Comparison of ENCODE assay signal across 10 cellular contexts in the genomic region with DNA sequence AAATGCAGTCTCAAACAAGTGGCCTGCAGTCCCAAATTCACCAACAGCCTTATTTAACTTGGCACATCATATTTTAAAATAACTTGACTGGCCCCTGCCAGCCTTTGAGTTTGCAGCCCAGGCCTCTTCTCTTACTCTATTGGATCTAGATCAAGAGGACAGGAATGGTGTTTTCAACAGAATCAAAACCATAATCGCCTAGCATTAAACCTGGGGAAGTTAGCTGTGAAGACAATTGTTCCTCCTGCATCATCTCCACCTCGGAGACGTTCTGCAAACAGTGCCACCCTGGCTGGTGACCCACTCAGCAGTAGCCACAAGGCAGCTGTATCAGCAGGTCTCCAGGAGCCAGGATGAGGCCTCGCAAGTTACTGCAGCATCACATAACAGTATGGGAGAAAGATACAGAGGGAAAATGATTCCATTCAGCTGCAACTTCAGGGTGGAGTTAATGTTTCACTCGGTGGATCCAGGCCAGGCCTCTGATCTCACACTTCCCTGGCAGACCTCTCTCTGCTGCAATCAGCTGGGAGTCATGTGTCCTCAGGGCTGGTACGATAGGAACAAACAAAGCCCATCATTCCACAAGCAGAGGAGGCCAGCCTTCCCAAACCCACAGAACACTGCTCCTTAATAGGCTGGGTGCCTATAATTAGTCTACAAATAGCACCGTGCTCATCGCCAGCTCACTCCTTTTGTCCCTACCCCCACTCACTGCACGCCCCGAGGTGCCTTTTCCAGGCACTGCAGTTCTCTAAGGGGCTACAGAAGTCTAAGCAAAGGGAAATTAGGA. TPM values are rescaled to one million over a fixed set of nuclear protein-coding genes. Genes with fewer than 3 reads are reported as not detected.
DNase-seq lines count a peak whose midpoint lies in the region; ATAC-seq, FAIRE-seq and TF ChIP-seq lines count a peak whose summit lies in the region.
"Had no signal": no experiment of that assay in that cellular context is flagged by ENCODE, and none has a peak within 500 bp of the region (broad histone marks: within the 10 kb centered on the region; RNA-seq: fewer than 3 reads in every experiment).

No MANE protein-coding gene starts in this region.

- peak; percentile 98 for FAIRE-seq in bronchial epithelial cell (lab: Jason Lieb, UNC)

- peaks cover 9 to 30% (median 10%) of the 10 kb centered on the region in 4 donors for H3K4me1 ChIP-seq in transverse colon

- H3K4me3 Mint-ChIP-seq in activated CD4-positive, alpha-beta T cell treated with anti-CD3 and anti-CD28 coated beads, Interleukin-2, amount 10 ng/mL, durations not matched to agents 7 days and 5 days, result no peak overlapping the region
- no peak overlapping the region for H3K4me3 Mint-ChIP-seq in activated CD4-positive, alpha-beta T cell treated with anti-CD3 and anti-CD28 coated beads for 36 hours
- H3K4me3 Mint-ChIP-seq: CD4-positive, CD25-positive, alpha-beta regulatory T cell had no signal

- H3K27me3 Mint-ChIP-seq in activated CD4-positive, alpha-beta T cell treated with anti-CD3 and anti-CD28 coated beads, Interleukin-2, amount 10 ng/mL, durations not matched to agents 7 days and 5 days, result peaks cover 4% of the 10 kb centered on the region
- H3K27me3 Mint-ChIP-seq in activated CD4-positive, alpha-beta T cell treated with anti-CD3 and anti-CD28 coated beads for 36 hours, result no peaks in the 10 kb centered on the region

- no peak for TF ChIP-seq EP300 in transverse colon (IDR thresholded peaks at IDR 0.05; ENCODE audit: low read depth)

- no peaks in the 10 kb centered on the region for H3K36me3 ChIP-seq in bronchial epithelial cell (ENCODE audit: control insufficient read depth, insufficient read depth, low read length)
- H3K36me3 ChIP-seq in transverse colon, result no peaks in the 10 kb centered on the region

- H3K27me3 ChIP-seq in bronchial epithelial cell (ENCODE audit: control insufficient read depth, insufficient read depth, low read length) (no peaks in the 10 kb centered on the region), transverse colon (no peaks in the 10 kb centered on the region)

- no peak for ATAC-seq in activated CD4-positive, alpha-beta T cell treated with anti-CD3 and anti-CD28 coated beads for 36 hours
- ATAC-seq in left lobe of liver, result peak; percentile 86
- no peak for ATAC-seq in HG02610 (IDR thresholded peaks at IDR 0.05; ENCODE audit: unreplicated experiment)
- ATAC-seq in HG03439 (IDR thresholded peaks at IDR 0.05; ENCODE audit: unreplicated experiment), result no peak

- TF ChIP-seq POLR2A in transverse colon (IDR thresholded peaks at IDR 0.05), result no peak

- WGBS in transverse colon (ENCODE audit: low coverage in 1 of 2), 2 donors, result 32% methylated on average over 10 of the region's 10 CpGs; no CpG with 5 or more reads in 1 of the 2 donors

- no peak for DNase-seq in activated CD4-positive, alpha-beta T cell treated with anti-CD3 and anti-CD28 coated beads, Interleukin-2, amount 10 ng/mL, durations not matched to agents 7 days and 5 days
- DNase-seq in activated CD4-positive, alpha-beta T cell treated with anti-CD3 and anti-CD28 coated beads for 36 hours, result no peak
- peak; percentile 97 for DNase-seq in bronchial epithelial cell (ENCODE audit: low read depth)
- DNase-seq in left lobe of liver (ENCODE audit: low spot score), result peak; percentile 95
- peak; percentile 84 for DNase-seq in transverse colon
- DNase-seq in activated CD4-positive, alpha-beta T cell treated with anti-CD3 and anti-CD28 coated beads, Interleukin-2, amount 50 U/mL, for 48 hours, result no peak
- DNase-seq: CD4-positive, CD25-positive, alpha-beta regulatory T cell had no signal

- intact Hi-C loops in activated CD4-positive, alpha-beta T cell treated with anti-CD3 and anti-CD28 coated beads for 36 hours (cut with DNase I, micrococcal nuclease), result no loop called here
- intact Hi-C loops in transverse colon (cut with DNase I; ENCODE audit: low total_unique reads), result loop anchor here (5.0 kb wide), 1 partner anchor 157 kb away; no protein-coding TSS in a partner anchor

- in situ Hi-C loops in transverse colon (cut with MboI; ENCODE audit: low pct_ligation_motif_present in 1 of 4, low pct_unique_long_range_greater_than_20kb in 1 of 4, low sequenced_read_pairs in 3 of 4), result loop anchor here in 3 of 4 donors (5.0 to 25.0 kb wide), 5 partner anchors 92 to 300 kb away; partner anchors contain the start of gene UBE4A (in 2 of the 3)

- H3K27ac ChIP-seq in transverse colon, result peak overlapping the region; percentile 32 to 64 (median 47)

- H3K27ac Mint-ChIP-seq in activated CD4-positive, alpha-beta T cell treated with anti-CD3 and anti-CD28 coated beads, Interleukin-2, amount 10 ng/mL, durations not matched to agents 7 days and 5 days, result peak overlapping the region; percentile 74
- H3K27ac Mint-ChIP-seq in activated CD4-positive, alpha-beta T cell treated with anti-CD3 and anti-CD28 coated beads for 36 hours, result no peak overlapping the region
- H3K27ac Mint-ChIP-seq: CD4-positive, CD25-positive, alpha-beta regulatory T cell had no signal

- H3K36me3 Mint-ChIP-seq in activated CD4-positive, alpha-beta T cell treated with anti-CD3 and anti-CD28 coated beads, Interleukin-2, amount 10 ng/mL, durations not matched to agents 7 days and 5 days (ENCODE audit: low read depth), result peaks cover 76% of the 10 kb centered on the region
- H3K36me3 Mint-ChIP-seq in activated CD4-positive, alpha-beta T cell treated with anti-CD3 and anti-CD28 coated beads for 36 hours (ENCODE audit: low read depth), result peaks cover 80% of the 10 kb centered on the region

- peaks cover 19% of the 10 kb centered on the region for H3K9me3 Mint-ChIP-seq in activated CD4-positive, alpha-beta T cell treated with anti-CD3 and anti-CD28 coated beads, Interleukin-2, amount 10 ng/mL, durations not matched to agents 7 days and 5 days
- peaks cover 8% of the 10 kb centered on the region for H3K9me3 Mint-ChIP-seq in activated CD4-positive, alpha-beta T cell treated with anti-CD3 and anti-CD28 coated beads for 36 hours (ENCODE audit: low read depth)

- H3K4me3 ChIP-seq in bronchial epithelial cell (ENCODE audit: low read depth, low read length), result no peak overlapping the region
- H3K4me3 ChIP-seq in transverse colon, result no peak overlapping the region

- H3K9me3 ChIP-seq in transverse colon, result no peaks in the 10 kb centered on the region

- peaks cover 14% of the 10 kb centered on the region for H3K4me1 Mint-ChIP-seq in activated CD4-positive, alpha-beta T cell treated with anti-CD3 and anti-CD28 coated beads, Interleukin-2, amount 10 ng/mL, durations not matched to agents 7 days and 5 days
- H3K4me1 Mint-ChIP-seq in activated CD4-positive, alpha-beta T cell treated with anti-CD3 and anti-CD28 coated beads for 36 hours, result peaks cover 14% of the 10 kb centered on the region

- POLR2A ChIA-PET in activated CD4-positive, alpha-beta T cell treated with anti-CD3 and anti-CD28 coated beads, Interleukin-2, amount 10 ng/mL, durations not matched to agents 7 days and 5 days (lab: Charles Lee), result no interaction called here
- POLR2A ChIA-PET in activated CD4-positive, alpha-beta T cell treated with anti-CD3 and anti-CD28 coated beads for 36 hours (lab: Charles Lee), result interaction anchor here (0.6 kb wide), 1 partner anchor 188 kb away, joined by 3 read pairs; no protein-coding TSS in a partner anchor

- CTCF ChIA-PET in activated CD4-positive, alpha-beta T cell treated with anti-CD3 and anti-CD28 coated beads, Interleukin-2, amount 10 ng/mL, durations not matched to agents 7 days and 5 days (lab: Charles Lee), result no interaction called here
- CTCF ChIA-PET in activated CD4-positive, alpha-beta T cell treated with anti-CD3 and anti-CD28 coated beads for 36 hours (lab: Charles Lee), result interaction anchor here (0.5 to 1.3 kb wide), 10 partner anchors 15 to 411 kb away, joined by 3 to 6 read pairs (median 3); no protein-coding TSS in a partner anchor

- TF ChIP-seq CTCF in bronchial epithelial cell (IDR thresholded peaks at IDR 0.05; ENCODE audit: insufficient read depth, low read length, severe bottlenecking), result no peak
- TF ChIP-seq CTCF in transverse colon (IDR thresholded peaks at IDR 0.05), result no peak

RNA-seq across cellular contexts. Expression of gene SCN2B, which starts 18.6 kb away (rescaled TPM):
- not detected for total RNA-seq in activated CD4-positive, alpha-beta T cell treated with anti-CD3 and anti-CD28 coated beads, Interleukin-2, amount 10 ng/mL, durations not matched to agents 7 days and 5 days
- not detected for total RNA-seq in activated CD4-positive, alpha-beta T cell treated with anti-CD3 and anti-CD28 coated beads for 36 hours
- total RNA-seq in bronchial epithelial cell, result under 0.01 and 0.13 TPM in 2 replicates
- total RNA-seq in left lobe of liver, result not detected
- total RNA-seq in transverse colon, result under 1 TPM in 2 of 4 donors, not detected in 2; 0.14 to 0.37 TPM
- total RNA-seq: CD4-positive, CD25-positive, alpha-beta regulatory T cell; T-helper 1 cell treated with Interleukin-12 subunit alpha and Interleukin-12 subunit beta and Interleukin-4 antibody, amounts not matched to agents 30 ng/mL and 1 ng/mL, for 36 hours had no signal

RNA-seq across cellular contexts. Expression of gene JAML, which starts 29.8 kb away (rescaled TPM):
- 100 to 1,000 TPM; 117 to 122 TPM for total RNA-seq in activated CD4-positive, alpha-beta T cell treated with anti-CD3 and anti-CD28 coated beads, Interleukin-2, amount 10 ng/mL, durations not matched to agents 7 days and 5 days
- total RNA-seq in activated CD4-positive, alpha-beta T cell treated with anti-CD3 and anti-CD28 coated beads for 36 hours, result 100 to 1,000 TPM; 168 to 193 TPM
- 0.13 TPM in 1 of 2 replicates, not detected in the other for total RNA-seq in bronchial epithelial cell
- total RNA-seq in left lobe of liver, result 1.9 TPM
- total RNA-seq in transverse colon, result 10 to 100 TPM in 2 of 4 donors, 1 to 10 TPM in 2; 3.2 to 15.1 (median 8.0) TPM

RNA-seq across cellular contexts. Expression of gene SCN4B, which starts 42.4 kb away (rescaled TPM):
- total RNA-seq in activated CD4-positive, alpha-beta T cell treated with anti-CD3 and anti-CD28 coated beads, Interleukin-2, amount 10 ng/mL, durations not matched to agents 7 days and 5 days, result under 1 TPM in 1 of 2 experiments, not detected in 1; 0.10 TPM
- total RNA-seq in activated CD4-positive, alpha-beta T cell treated with anti-CD3 and anti-CD28 coated beads for 36 hours, result under 1 TPM; 0.26 to 0.27 TPM
- total RNA-seq in bronchial epithelial cell, result 0.53 and 1.2 TPM in 2 replicates
- 0.20 TPM for total RNA-seq in left lobe of liver
- 1 to 10 TPM in 1 of 4 donors, under 1 TPM in 2, not detected in 1; 0.41 to 1.1 (median 0.75) TPM for total RNA-seq in transverse colon
- total RNA-seq: CD4-positive, CD25-positive, alpha-beta regulatory T cell had no signal

RNA-seq across cellular contexts. Expression of gene MPZL3, which starts 57.1 kb away (rescaled TPM):
- 10 to 100 TPM; 21.2 to 22.0 TPM for total RNA-seq in activated CD4-positive, alpha-beta T cell treated with anti-CD3 and anti-CD28 coated beads, Interleukin-2, amount 10 ng/mL, durations not matched to agents 7 days and 5 days
- total RNA-seq in activated CD4-positive, alpha-beta T cell treated with anti-CD3 and anti-CD28 coated beads for 36 hours, result 10 to 100 TPM; 45.9 to 53.2 TPM
- total RNA-seq in bronchial epithelial cell (34.8 and 81.4 TPM in 2 replicates), left lobe of liver (5.8 TPM), transverse colon (10 to 100 TPM in 2 of 4 donors, 1 to 10 TPM in 2; 2.4 to 15.2 (median 8.2) TPM)

Comparison
In these comparisons a context has a peak if more than half of its experiments do, and no peak if none do; other contexts are left out.
1. DNase-seq: peak in bronchial epithelial cell (single experiment), left lobe of liver (single experiment) and transverse colon (single experiment); none in activated CD4-positive, alpha-beta T cell treated with anti-CD3 and anti-CD28 coated beads, Interleukin-2, amount 10 ng/mL, durations not matched to agents 7 days and 5 days (single experiment), activated CD4-positive, alpha-beta T cell treated with anti-CD3 and anti-CD28 coated beads for 36 hours (single experiment) and activated CD4-positive, alpha-beta T cell treated with anti-CD3 and anti-CD28 coated beads, Interleukin-2, amount 50 U/mL, for 48 hours (0 of 2).
2. RNA of gene JAML, which starts 29.8 kb away (total RNA-seq): 168 to 193 TPM in activated CD4-positive, alpha-beta T cell treated with anti-CD3 and anti-CD28 coated beads for 36 hours and 117 to 122 TPM in activated CD4-positive, alpha-beta T cell treated with anti-CD3 and anti-CD28 coated beads, Interleukin-2, amount 10 ng/mL, durations not matched to agents 7 days and 5 days; 3.2 to 15.1 TPM in transverse colon, 1.9 TPM in left lobe of liver (single experiment) and 0.13 TPM in bronchial epithelial cell; every median in the first group is over 4 times any median in the second.